ENCODE assay signal across 1 cellular context in the genomic region with DNA sequence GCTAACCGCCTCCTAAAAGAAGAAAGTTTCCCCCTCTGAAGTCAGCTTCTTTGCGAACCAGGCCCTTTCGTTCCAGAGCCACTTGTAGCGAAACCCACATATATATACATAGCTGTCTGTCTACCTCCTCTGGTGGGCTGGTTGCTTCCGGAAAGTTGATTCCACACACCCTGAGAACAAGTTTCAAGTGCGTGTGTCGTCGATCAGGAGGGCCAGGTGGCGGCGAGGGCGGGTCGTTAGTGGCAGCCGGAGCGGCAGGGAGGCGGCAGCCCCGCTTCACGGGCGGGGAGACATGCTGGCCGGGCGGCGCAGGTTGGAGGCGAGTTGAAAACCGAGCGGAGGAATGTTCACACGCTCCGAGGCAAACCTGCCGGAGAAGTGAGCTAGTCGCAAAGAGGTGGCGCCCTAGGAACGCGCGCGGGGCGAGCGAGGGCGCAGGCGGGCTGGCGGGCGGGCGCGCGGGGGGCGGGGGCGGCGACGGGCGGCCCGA.
A peak's percentile ranks its signal among the peaks of the same experiment; 100 is the strongest.
TF ChIP-seq lines count a peak whose summit lies in the region.

No MANE protein-coding gene starts in this region.

TF ChIP-seq in K562, 482 proteins besides CTCF, POLR2A, EP300 and RAD21 (continued from another document and continues in another):
- TF ChIP-seq PPARD (CRISPR knock-in tag; IDR thresholded peaks at IDR 0.05) (no peak), TAF9B (IDR thresholded peaks at IDR 0.05; ENCODE audit: partially characterized antibody) (no peak), MTA1 (IDR thresholded peaks at IDR 0.05; ENCODE audit: borderline replicate concordance) (no peak), ZNF134 (CRISPR knock-in tag; conservative IDR thresholded peaks at IDR 0.05) (no peak), E2F3 (CRISPR knock-in tag; IDR thresholded peaks at IDR 0.05) (0 out of 2 replicates have a peak, but pooled peaks have one; percentile 11), ETS2 (tag; IDR thresholded peaks at IDR 0.05; ENCODE audit: borderline replicate concordance, poor library complexity, severe bottlenecking) (no peak), FOXJ3 (CRISPR knock-in tag; IDR thresholded peaks at IDR 0.05) (no peak), ZNF184 (CRISPR knock-in tag; IDR thresholded peaks at IDR 0.05) (no peak), NFE2L1 (tag; IDR thresholded peaks at IDR 0.05; ENCODE audit: borderline replicate concordance, low read depth) (no peak), EGR1 (conservative IDR thresholded peaks at IDR 0.05) (0 out of 2 replicates have a peak, but pooled peaks have one; percentile 23), BRD4 (IDR thresholded peaks at IDR 0.05) (no peak), MAZ (CRISPR knock-in tag; conservative IDR thresholded peaks at IDR 0.05 in 1 of 2, IDR thresholded peaks at IDR 0.05 in 1 of 2) (peak; percentile 27 to 58; a peak in 3 of 4 replicates), ZNF3 (CRISPR knock-in tag; IDR thresholded peaks at IDR 0.05) (no peak), TRIM24 (IDR thresholded peaks at IDR 0.05) (no peak), HDGF (IDR thresholded peaks at IDR 0.05) (no peak), TRIM28 (IDR thresholded peaks at IDR 0.05) (peak; percentile 34; the same call in 1 of the 2 replicates), CAMTA2 (CRISPR knock-in tag; conservative IDR thresholded peaks at IDR 0.05) (no peak), SMC3 (conservative IDR thresholded peaks at IDR 0.05; ENCODE audit: insufficient read depth, low read depth, low read length) (0 out of 2 replicates have a peak, but pooled peaks have one; percentile 8), CCNT2 (IDR thresholded peaks at IDR 0.05; ENCODE audit: borderline replicate concordance, extremely low read depth, insufficient read length, low read depth, low read length) (peak; percentile 51), ZSCAN32 (CRISPR knock-in tag; IDR thresholded peaks at IDR 0.05) (no peak), NR4A1 (CRISPR knock-in tag; IDR thresholded peaks at IDR 0.05) (no peak), NR4A1 (tag; IDR thresholded peaks at IDR 0.05) (no peak), SRF (CRISPR knock-in tag; IDR thresholded peaks at IDR 0.05) (peak in 1 of 2 experiments; percentile 61; a peak in 1 of 4 replicates), KLF13 (tag; IDR thresholded peaks at IDR 0.05; ENCODE audit: borderline replicate concordance, low read depth) (0 out of 2 replicates have a peak, but pooled peaks have one; percentile 16), HLTF (IDR thresholded peaks at IDR 0.05) (no peak; the same call in 1 of the 2 replicates), ZNF224 (CRISPR knock-in tag; IDR thresholded peaks at IDR 0.05) (no peak)
- TF ChIP-seq, protein P1, sequence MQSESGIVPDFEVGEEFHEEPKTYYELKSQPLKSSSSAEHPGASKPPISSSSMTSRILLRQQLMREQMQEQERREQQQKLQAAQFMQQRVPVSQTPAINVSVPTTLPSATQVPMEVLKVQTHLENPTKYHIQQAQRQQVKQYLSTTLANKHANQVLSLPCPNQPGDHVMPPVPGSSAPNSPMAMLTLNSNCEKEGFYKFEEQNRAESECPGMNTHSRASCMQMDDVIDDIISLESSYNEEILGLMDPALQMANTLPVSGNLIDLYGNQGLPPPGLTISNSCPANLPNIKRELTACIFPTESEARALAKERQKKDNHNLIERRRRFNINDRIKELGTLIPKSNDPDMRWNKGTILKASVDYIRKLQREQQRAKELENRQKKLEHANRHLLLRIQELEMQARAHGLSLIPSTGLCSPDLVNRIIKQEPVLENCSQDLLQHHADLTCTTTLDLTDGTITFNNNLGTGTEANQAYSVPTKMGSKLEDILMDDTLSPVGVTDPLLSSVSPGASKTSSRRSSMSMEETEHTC (IDR thresholded peaks at IDR 0.05): no peak
- TF ChIP-seq, protein P2, sequence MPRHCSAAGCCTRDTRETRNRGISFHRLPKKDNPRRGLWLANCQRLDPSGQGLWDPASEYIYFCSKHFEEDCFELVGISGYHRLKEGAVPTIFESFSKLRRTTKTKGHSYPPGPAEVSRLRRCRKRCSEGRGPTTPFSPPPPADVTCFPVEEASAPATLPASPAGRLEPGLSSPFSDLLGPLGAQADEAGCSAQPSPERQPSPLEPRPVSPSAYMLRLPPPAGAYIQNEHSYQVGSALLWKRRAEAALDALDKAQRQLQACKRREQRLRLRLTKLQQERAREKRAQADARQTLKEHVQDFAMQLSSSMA (CRISPR knock-in tag; IDR thresholded peaks at IDR 0.05): no peak
- TF ChIP-seq, protein P3, sequence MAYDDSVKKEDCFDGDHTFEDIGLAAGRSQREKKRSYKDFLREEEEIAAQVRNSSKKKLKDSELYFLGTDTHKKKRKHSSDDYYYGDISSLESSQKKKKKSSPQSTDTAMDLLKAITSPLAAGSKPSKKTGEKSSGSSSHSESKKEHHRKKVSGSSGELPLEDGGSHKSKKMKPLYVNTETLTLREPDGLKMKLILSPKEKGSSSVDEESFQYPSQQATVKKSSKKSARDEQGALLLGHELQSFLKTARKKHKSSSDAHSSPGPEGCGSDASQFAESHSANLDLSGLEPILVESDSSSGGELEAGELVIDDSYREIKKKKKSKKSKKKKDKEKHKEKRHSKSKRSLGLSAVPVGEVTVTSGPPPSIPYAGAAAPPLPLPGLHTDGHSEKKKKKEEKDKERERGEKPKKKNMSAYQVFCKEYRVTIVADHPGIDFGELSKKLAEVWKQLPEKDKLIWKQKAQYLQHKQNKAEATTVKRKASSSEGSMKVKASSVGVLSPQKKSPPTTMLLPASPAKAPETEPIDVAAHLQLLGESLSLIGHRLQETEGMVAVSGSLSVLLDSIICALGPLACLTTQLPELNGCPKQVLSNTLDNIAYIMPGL (CRISPR knock-in tag; IDR thresholded peaks at IDR 0.05): no peak
- TF ChIP-seq, protein P4, sequence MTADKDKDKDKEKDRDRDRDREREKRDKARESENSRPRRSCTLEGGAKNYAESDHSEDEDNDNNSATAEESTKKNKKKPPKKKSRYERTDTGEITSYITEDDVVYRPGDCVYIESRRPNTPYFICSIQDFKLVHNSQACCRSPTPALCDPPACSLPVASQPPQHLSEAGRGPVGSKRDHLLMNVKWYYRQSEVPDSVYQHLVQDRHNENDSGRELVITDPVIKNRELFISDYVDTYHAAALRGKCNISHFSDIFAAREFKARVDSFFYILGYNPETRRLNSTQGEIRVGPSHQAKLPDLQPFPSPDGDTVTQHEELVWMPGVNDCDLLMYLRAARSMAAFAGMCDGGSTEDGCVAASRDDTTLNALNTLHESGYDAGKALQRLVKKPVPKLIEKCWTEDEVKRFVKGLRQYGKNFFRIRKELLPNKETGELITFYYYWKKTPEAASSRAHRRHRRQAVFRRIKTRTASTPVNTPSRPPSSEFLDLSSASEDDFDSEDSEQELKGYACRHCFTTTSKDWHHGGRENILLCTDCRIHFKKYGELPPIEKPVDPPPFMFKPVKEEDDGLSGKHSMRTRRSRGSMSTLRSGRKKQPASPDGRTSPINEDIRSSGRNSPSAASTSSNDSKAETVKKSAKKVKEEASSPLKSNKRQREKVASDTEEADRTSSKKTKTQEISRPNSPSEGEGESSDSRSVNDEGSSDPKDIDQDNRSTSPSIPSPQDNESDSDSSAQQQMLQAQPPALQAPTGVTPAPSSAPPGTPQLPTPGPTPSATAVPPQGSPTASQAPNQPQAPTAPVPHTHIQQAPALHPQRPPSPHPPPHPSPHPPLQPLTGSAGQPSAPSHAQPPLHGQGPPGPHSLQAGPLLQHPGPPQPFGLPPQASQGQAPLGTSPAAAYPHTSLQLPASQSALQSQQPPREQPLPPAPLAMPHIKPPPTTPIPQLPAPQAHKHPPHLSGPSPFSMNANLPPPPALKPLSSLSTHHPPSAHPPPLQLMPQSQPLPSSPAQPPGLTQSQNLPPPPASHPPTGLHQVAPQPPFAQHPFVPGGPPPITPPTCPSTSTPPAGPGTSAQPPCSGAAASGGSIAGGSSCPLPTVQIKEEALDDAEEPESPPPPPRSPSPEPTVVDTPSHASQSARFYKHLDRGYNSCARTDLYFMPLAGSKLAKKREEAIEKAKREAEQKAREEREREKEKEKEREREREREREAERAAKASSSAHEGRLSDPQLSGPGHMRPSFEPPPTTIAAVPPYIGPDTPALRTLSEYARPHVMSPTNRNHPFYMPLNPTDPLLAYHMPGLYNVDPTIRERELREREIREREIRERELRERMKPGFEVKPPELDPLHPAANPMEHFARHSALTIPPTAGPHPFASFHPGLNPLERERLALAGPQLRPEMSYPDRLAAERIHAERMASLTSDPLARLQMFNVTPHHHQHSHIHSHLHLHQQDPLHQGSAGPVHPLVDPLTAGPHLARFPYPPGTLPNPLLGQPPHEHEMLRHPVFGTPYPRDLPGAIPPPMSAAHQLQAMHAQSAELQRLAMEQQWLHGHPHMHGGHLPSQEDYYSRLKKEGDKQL (CRISPR knock-in tag; IDR thresholded peaks at IDR 0.05; ENCODE audit: borderline replicate concordance): no peak
- TF ChIP-seq, protein P5, sequence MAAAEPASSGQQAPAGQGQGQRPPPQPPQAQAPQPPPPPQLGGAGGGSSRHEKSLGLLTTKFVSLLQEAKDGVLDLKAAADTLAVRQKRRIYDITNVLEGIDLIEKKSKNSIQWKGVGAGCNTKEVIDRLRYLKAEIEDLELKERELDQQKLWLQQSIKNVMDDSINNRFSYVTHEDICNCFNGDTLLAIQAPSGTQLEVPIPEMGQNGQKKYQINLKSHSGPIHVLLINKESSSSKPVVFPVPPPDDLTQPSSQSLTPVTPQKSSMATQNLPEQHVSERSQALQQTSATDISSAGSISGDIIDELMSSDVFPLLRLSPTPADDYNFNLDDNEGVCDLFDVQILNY (CRISPR knock-in tag; IDR thresholded peaks at IDR 0.05): no peak
- TF ChIP-seq, protein P6, sequence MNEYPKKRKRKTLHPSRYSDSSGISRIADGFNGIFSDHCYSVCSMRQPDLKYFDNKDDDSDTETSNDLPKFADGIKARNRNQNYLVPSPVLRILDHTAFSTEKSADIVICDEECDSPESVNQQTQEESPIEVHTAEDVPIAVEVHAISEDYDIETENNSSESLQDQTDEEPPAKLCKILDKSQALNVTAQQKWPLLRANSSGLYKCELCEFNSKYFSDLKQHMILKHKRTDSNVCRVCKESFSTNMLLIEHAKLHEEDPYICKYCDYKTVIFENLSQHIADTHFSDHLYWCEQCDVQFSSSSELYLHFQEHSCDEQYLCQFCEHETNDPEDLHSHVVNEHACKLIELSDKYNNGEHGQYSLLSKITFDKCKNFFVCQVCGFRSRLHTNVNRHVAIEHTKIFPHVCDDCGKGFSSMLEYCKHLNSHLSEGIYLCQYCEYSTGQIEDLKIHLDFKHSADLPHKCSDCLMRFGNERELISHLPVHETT (CRISPR knock-in tag; conservative IDR thresholded peaks at IDR 0.05 in 1 of 2, IDR thresholded peaks at IDR 0.05 in 1 of 2): no peak
- TF ChIP-seq, protein P7, sequence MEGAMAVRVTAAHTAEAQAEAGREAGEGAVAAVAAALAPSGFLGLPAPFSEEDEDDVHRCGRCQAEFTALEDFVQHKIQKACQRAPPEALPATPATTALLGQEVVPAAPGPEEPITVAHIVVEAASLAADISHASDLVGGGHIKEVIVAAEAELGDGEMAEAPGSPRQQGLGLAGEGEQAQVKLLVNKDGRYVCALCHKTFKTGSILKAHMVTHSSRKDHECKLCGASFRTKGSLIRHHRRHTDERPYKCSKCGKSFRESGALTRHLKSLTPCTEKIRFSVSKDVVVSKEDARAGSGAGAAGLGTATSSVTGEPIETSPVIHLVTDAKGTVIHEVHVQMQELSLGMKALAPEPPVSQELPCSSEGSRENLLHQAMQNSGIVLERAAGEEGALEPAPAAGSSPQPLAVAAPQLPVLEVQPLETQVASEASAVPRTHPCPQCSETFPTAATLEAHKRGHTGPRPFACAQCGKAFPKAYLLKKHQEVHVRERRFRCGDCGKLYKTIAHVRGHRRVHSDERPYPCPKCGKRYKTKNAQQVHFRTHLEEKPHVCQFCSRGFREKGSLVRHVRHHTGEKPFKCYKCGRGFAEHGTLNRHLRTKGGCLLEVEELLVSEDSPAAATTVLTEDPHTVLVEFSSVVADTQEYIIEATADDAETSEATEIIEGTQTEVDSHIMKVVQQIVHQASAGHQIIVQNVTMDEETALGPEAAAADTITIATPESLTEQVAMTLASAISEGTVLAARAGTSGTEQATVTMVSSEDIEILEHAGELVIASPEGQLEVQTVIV (CRISPR knock-in tag; IDR thresholded peaks at IDR 0.05; ENCODE audit: borderline replicate concordance): no peak
- TF ChIP-seq, protein P8, sequence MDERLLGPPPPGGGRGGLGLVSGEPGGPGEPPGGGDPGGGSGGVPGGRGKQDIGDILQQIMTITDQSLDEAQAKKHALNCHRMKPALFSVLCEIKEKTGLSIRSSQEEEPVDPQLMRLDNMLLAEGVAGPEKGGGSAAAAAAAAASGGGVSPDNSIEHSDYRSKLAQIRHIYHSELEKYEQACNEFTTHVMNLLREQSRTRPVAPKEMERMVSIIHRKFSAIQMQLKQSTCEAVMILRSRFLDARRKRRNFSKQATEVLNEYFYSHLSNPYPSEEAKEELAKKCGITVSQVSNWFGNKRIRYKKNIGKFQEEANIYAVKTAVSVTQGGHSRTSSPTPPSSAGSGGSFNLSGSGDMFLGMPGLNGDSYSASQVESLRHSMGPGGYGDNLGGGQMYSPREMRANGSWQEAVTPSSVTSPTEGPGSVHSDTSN (CRISPR knock-in tag; IDR thresholded peaks at IDR 0.05; ENCODE audit: low read depth): no peak
- TF ChIP-seq, protein P8 (tag; conservative IDR thresholded peaks at IDR 0.05; ENCODE audit: low read depth): no peak
- TF ChIP-seq, protein P9, sequence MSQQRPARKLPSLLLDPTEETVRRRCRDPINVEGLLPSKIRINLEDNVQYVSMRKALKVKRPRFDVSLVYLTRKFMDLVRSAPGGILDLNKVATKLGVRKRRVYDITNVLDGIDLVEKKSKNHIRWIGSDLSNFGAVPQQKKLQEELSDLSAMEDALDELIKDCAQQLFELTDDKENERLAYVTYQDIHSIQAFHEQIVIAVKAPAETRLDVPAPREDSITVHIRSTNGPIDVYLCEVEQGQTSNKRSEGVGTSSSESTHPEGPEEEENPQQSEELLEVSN (IDR thresholded peaks at IDR 0.05; ENCODE audit: borderline replicate concordance in 1 of 2, extremely low read depth in 1 of 2, insufficient read depth in 1 of 2, insufficient read length in 1 of 2, low read depth in 1 of 2, low read length in 1 of 2, poor library complexity in 1 of 2, severe bottlenecking in 1 of 2): peak; percentile 84 to 95
- TF ChIP-seq, protein P10, sequence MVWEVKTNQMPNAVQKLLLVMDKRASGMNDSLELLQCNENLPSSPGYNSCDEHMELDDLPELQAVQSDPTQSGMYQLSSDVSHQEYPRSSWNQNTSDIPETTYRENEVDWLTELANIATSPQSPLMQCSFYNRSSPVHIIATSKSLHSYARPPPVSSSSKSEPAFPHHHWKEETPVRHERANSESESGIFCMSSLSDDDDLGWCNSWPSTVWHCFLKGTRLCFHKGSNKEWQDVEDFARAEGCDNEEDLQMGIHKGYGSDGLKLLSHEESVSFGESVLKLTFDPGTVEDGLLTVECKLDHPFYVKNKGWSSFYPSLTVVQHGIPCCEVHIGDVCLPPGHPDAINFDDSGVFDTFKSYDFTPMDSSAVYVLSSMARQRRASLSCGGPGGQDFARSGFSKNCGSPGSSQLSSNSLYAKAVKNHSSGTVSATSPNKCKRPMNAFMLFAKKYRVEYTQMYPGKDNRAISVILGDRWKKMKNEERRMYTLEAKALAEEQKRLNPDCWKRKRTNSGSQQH (CRISPR knock-in tag; IDR thresholded peaks at IDR 0.05): no peak
